ENCODE assay signal across 1 cellular context in genomic region chr6:168157272-168158007, GRCh38.
TF ChIP-seq lines count a peak whose summit lies in the region.

No MANE protein-coding gene starts in this region.

TF ChIP-seq in H1, 55 proteins besides CTCF, POLR2A, EP300 and RAD21:
- TF ChIP-seq BACH1 (IDR thresholded peaks at IDR 0.05; ENCODE audit: low read length), result no peak
- TF ChIP-seq CTBP2 (IDR thresholded peaks at IDR 0.05; ENCODE audit: borderline replicate concordance, insufficient read depth, insufficient read length, low read length), result no peak
- no peak for TF ChIP-seq KDM5A (IDR thresholded peaks at IDR 0.05; ENCODE audit: low read length)
- TF ChIP-seq RXRA (IDR thresholded peaks at IDR 0.05; ENCODE audit: insufficient read depth, low read depth, low read length), result no peak
